Comparison of ENCODE assay signal across 18 cellular contexts in genomic region chr6:43717389-43717788, GRCh38. TPM values are rescaled to one million over a fixed set of nuclear protein-coding genes. Genes with fewer than 3 reads are reported as not detected.
DNase-seq lines count a peak whose midpoint lies in the region; ATAC-seq and TF ChIP-seq lines count a peak whose summit lies in the region.
"Had no signal": no experiment of that assay in that cellular context is flagged by ENCODE, and none has a peak within 500 bp of the region (broad histone marks: within the 10 kb centered on the region; RNA-seq: fewer than 3 reads in every experiment).

No MANE protein-coding gene starts in this region.

- no peak overlapping the region for H3K18ac ChIP-seq in IMR-90 (ENCODE audit: low read depth, low read length)

- TF ChIP-seq EP300 in tibial nerve (IDR thresholded peaks at IDR 0.05): no peak

- no peak overlapping the region for H3K27ac Mint-ChIP-seq in chondrocyte (ENCODE audit: unreplicated experiment)
- H3K27ac Mint-ChIP-seq in neural progenitor cell: peak overlapping the region; percentile 31
- H3K27ac Mint-ChIP-seq: CD8-positive, alpha-beta T cell; GM23338 had no signal

- H3K9me3 ChIP-seq in IMR-90 (ENCODE audit: control insufficient read depth, insufficient read depth, low read length) (no peaks in the 10 kb centered on the region), neural progenitor cell (ENCODE audit: low read depth) (no peaks in the 10 kb centered on the region), tibial nerve (no peaks in the 10 kb centered on the region), prostate gland (no peaks in the 10 kb centered on the region), esophagus squamous epithelium (no peaks in the 10 kb centered on the region)

- peaks cover 2% of the 10 kb centered on the region; the same call in 1 of the 2 replicates for H3K9me1 ChIP-seq in IMR-90 (ENCODE audit: insufficient read depth, low read length)

- CTCF ChIA-PET in IMR-90 (lab: Yijun Ruan, JAX): no interaction called here

- H3F3A ChIP-seq in neural progenitor cell (ENCODE audit: low read depth): no peaks in the 10 kb centered on the region

- no peak overlapping the region for H3K4me3 ChIP-seq in IMR-90 (ENCODE audit: insufficient read depth, low read depth, low read length)
- no peak overlapping the region for H3K4me3 ChIP-seq in neural progenitor cell
- no peak overlapping the region for H3K4me3 ChIP-seq in tibial nerve
- H3K4me3 ChIP-seq in prostate gland: no peak overlapping the region
- H3K4me3 ChIP-seq in esophagus squamous epithelium: no peak overlapping the region
- H3K4me3 ChIP-seq: GM23338, PC-9 had no signal

- no peak overlapping the region for H2AFZ ChIP-seq in IMR-90 (replicated peaks; ENCODE audit: low read length, poor library complexity)
- H2AFZ ChIP-seq in neural progenitor cell (replicated peaks): no peak overlapping the region
- H2AFZ ChIP-seq: GM23338, PC-9 had no signal

- dilution Hi-C loops in IMR-90 (cut with HindIII; ENCODE audit: low sequenced_read_pairs, unreplicated experiment): no loop called here

- no peak overlapping the region for H3K23ac ChIP-seq in IMR-90 (ENCODE audit: low read depth, low read length)

- TF ChIP-seq CTCF in IMR-90 (conservative IDR thresholded peaks at IDR 0.05; ENCODE audit: low read depth, low read length) (no peak), chondrocyte (IDR thresholded peaks at IDR 0.05) (no peak), neural progenitor cell (IDR thresholded peaks at IDR 0.05) (no peak), tibial nerve (IDR thresholded peaks at IDR 0.05) (no peak), prostate gland (IDR thresholded peaks at IDR 0.05) (no peak), esophagus squamous epithelium (IDR thresholded peaks at IDR 0.05) (no peak)

- peaks cover 33% of the 10 kb centered on the region for H3K4me1 Mint-ChIP-seq in chondrocyte (ENCODE audit: low read depth)
- H3K4me1 Mint-ChIP-seq in neural progenitor cell: peaks cover 26% of the 10 kb centered on the region

- H3K27me3 ChIP-seq in IMR-90 (ENCODE audit: control insufficient read depth, insufficient read depth, low read length): peaks cover 29% of the 10 kb centered on the region
- no peaks in the 10 kb centered on the region for H3K27me3 ChIP-seq in neural progenitor cell
- no peaks in the 10 kb centered on the region for H3K27me3 ChIP-seq in tibial nerve
- no peaks in the 10 kb centered on the region for H3K27me3 ChIP-seq in prostate gland (replicated peaks; ENCODE audit: insufficient read depth)
- H3K27me3 ChIP-seq in esophagus squamous epithelium: peaks cover 0 to 5% (median 0%) of the 10 kb centered on the region in 4 donors

- in situ Hi-C loops in IMR-90 (cut with MboI; ENCODE audit: low sequenced_read_pairs): no loop called here

- WGBS in IMR-90 (ENCODE audit: extremely low coverage in 2 of 2, insufficient read length in 1 of 2), 2 experiments: no CpG with 5 or more reads among the region's 8 CpGs
- 86 to 88% methylated on average over 8 of the region's 8 CpGs for WGBS in tibial nerve, 2 donors
- WGBS in prostate gland: 89% methylated on average over 8 of the region's 8 CpGs
- 82 to 88% methylated on average over 6 to 7 of the region's 8 CpGs for WGBS in esophagus squamous epithelium, 2 donors

- peak overlapping the region; percentile 64; the same call in 1 of the 2 replicates for H2AK5ac ChIP-seq in IMR-90 (ENCODE audit: low read depth, low read length)

- no peak for ATAC-seq in IMR-90 (ENCODE audit: low read depth)
- ATAC-seq: CD8-positive, alpha-beta T cell; GM23338 had no signal

- H2BK120ac ChIP-seq in IMR-90 (ENCODE audit: low read depth, low read length): no peak overlapping the region

- no peak overlapping the region for H4K8ac ChIP-seq in IMR-90 (ENCODE audit: low read depth in 2 of 2, low read length in 2 of 2)

- no peak overlapping the region for H4K5ac ChIP-seq in IMR-90 (ENCODE audit: low read depth, low read length)

- H3K4me3 Mint-ChIP-seq in chondrocyte (ENCODE audit: unreplicated experiment) (no peak overlapping the region), neural progenitor cell (peak overlapping the region; percentile 2)
- H3K4me3 Mint-ChIP-seq: CD8-positive, alpha-beta T cell; GM23338 had no signal

- H3K56ac ChIP-seq in IMR-90 (ENCODE audit: extremely low read depth, insufficient read depth, low read length): no peak overlapping the region

- H4K20me1 ChIP-seq in IMR-90 (ENCODE audit: insufficient read depth, low read length) (no peaks in the 10 kb centered on the region), neural progenitor cell (ENCODE audit: low read depth) (no peaks in the 10 kb centered on the region)

- intact Hi-C loops in IMR-90 (cut with micrococcal nuclease) (no loop called here), prostate gland (cut with DNase I) (no loop called here), esophagus squamous epithelium (cut with DNase I) (no loop called here)

- DNase-seq in IMR-90: no peak
- DNase-seq in chondrocyte (ENCODE audit: low spot score): peak; percentile 1
- no peak for DNase-seq in neural progenitor cell (ENCODE audit: low spot score)
- DNase-seq in tibial nerve (ENCODE audit: low spot score in 2 of 2): no peak
- DNase-seq in prostate gland (ENCODE audit: low spot score): no peak
- DNase-seq in esophagus squamous epithelium (lab: John Stamatoyannopoulos, UW): no peak
- DNase-seq in HuH-7.5 (ENCODE audit: low spot score): no peak
- DNase-seq in stimulated activated CD4-positive, alpha-beta T cell treated with anti-CD3 and anti-CD28 coated beads, Interleukin-4, amount 100 ng/mL, for 1 hour: no peak
- DNase-seq: CD8-positive, alpha-beta T cell; DND-41; NCI-H1048; NCI-H1436 treated with DMSO at 0.1 percent for 48 hours; NCI-H2081 treated with DMSO at 0.1 percent for 48 hours; NCI-H510A treated with DMSO at 0.1 percent for 48 hours; NCI-H82; PC-9 had no signal

- H3K27ac ChIP-seq in IMR-90 (ENCODE audit: insufficient read depth, low read length) (no peak overlapping the region), neural progenitor cell (no peak overlapping the region), tibial nerve (peak overlapping the region; percentile 57 to 87 (median 74)), prostate gland (no peak overlapping the region), esophagus squamous epithelium (peak overlapping the region in 2 of 4 donors; percentile 25 to 72)
- H3K27ac ChIP-seq: KMS-11, PC-9 had no signal

- H3K36me3 ChIP-seq in IMR-90 (ENCODE audit: control insufficient read depth, insufficient read depth, low read length): no peaks in the 10 kb centered on the region
- H3K36me3 ChIP-seq in neural progenitor cell: no peaks in the 10 kb centered on the region
- H3K36me3 ChIP-seq in tibial nerve: no peaks in the 10 kb centered on the region
- H3K36me3 ChIP-seq in prostate gland: no peaks in the 10 kb centered on the region
- H3K36me3 ChIP-seq in esophagus squamous epithelium: no peaks in the 10 kb centered on the region

- no peak overlapping the region for H3K4ac ChIP-seq in IMR-90 (ENCODE audit: low read depth, low read length)

- no peaks in the 10 kb centered on the region for H3K79me1 ChIP-seq in IMR-90 (ENCODE audit: low read depth in 1 of 2, low read length in 2 of 2)

- H2BK5ac ChIP-seq in IMR-90 (ENCODE audit: low read depth, low read length, poor library complexity, severe bottlenecking): no peak overlapping the region

- H2BK20ac ChIP-seq in IMR-90 (ENCODE audit: low read depth, low read length): no peak overlapping the region

- no peak overlapping the region for H3K4me2 ChIP-seq in IMR-90 (ENCODE audit: low read depth, low read length)
- H3K4me2 ChIP-seq in neural progenitor cell: no peak overlapping the region
- H3K4me2 ChIP-seq: GM23338, PC-9 had no signal

- H3K9ac ChIP-seq in IMR-90 (ENCODE audit: low read depth, low read length) (no peak overlapping the region), neural progenitor cell (no peak overlapping the region)

- H3K27me3 Mint-ChIP-seq in chondrocyte (ENCODE audit: low read depth): peaks cover 2% of the 10 kb centered on the region
- H3K27me3 Mint-ChIP-seq in neural progenitor cell (ENCODE audit: insufficient read depth, low read depth): peaks cover 13% of the 10 kb centered on the region

- TF ChIP-seq POLR2A in IMR-90 (IDR thresholded peaks at IDR 0.05; ENCODE audit: low read depth, low read length): no peak
- TF ChIP-seq POLR2A in tibial nerve (IDR thresholded peaks at IDR 0.05): no peak
- no peak for TF ChIP-seq POLR2A in prostate gland (IDR thresholded peaks at IDR 0.05)
- no peak for TF ChIP-seq POLR2A in esophagus squamous epithelium (IDR thresholded peaks at IDR 0.05)

- H3K36me3 Mint-ChIP-seq in chondrocyte (ENCODE audit: low read depth) (no peaks in the 10 kb centered on the region), neural progenitor cell (no peaks in the 10 kb centered on the region)
- H3K36me3 Mint-ChIP-seq: CD8-positive, alpha-beta T cell had no signal

- H4K91ac ChIP-seq in IMR-90 (ENCODE audit: insufficient read depth, low read depth, low read length): no peak overlapping the region

- POLR2A ChIA-PET in IMR-90 (lab: Charles Lee; ENCODE audit: unreplicated experiment): no interaction called here

- BruUV-seq in IMR-90 (replicated peaks; lab: Mats Ljungman, UMichigan): no TSS peak

- H2BK15ac ChIP-seq in IMR-90 (ENCODE audit: low read depth, low read length): peak overlapping the region; percentile 13; the same call in 1 of the 3 replicates

- no peak overlapping the region for H2AK9ac ChIP-seq in IMR-90 (replicated peaks; ENCODE audit: low read depth, low read length, poor library complexity)

- H3K79me2 ChIP-seq in neural progenitor cell (ENCODE audit: low read depth): no peaks in the 10 kb centered on the region

- H3K9me3 Mint-ChIP-seq in chondrocyte (ENCODE audit: low read depth) (no peaks in the 10 kb centered on the region), neural progenitor cell (no peaks in the 10 kb centered on the region)
- H3K9me3 Mint-ChIP-seq: CD8-positive, alpha-beta T cell; GM23338 had no signal

- H3K14ac ChIP-seq in IMR-90 (replicated peaks; ENCODE audit: low read depth, low read length): no peak overlapping the region

- TF ChIP-seq RAD21 in IMR-90 (IDR thresholded peaks at IDR 0.05; ENCODE audit: low read length): no peak

- H3K4me1 ChIP-seq in IMR-90 (ENCODE audit: control insufficient read depth, insufficient read depth, low read length) (peaks cover 4% of the 10 kb centered on the region; the same call in 1 of the 2 replicates), neural progenitor cell (peaks cover 10% of the 10 kb centered on the region), tibial nerve (peaks cover 0 to 57% (median 9%) of the 10 kb centered on the region in 4 donors), prostate gland (replicated peaks) (peaks cover 3% of the 10 kb centered on the region), esophagus squamous epithelium (peaks cover 0 to 29% (median 14%) of the 10 kb centered on the region in 3 donors)

RNA-seq across cellular contexts. Expression of gene MRPS18A, which starts 29.8 kb away (rescaled TPM):
- 43.0 and 47.0 TPM in 2 replicates for total RNA-seq in IMR-90 (2012; rRNA removed)
- 56.6 and 56.8 TPM in 2 replicates for polyA plus RNA-seq in IMR-90 (2012; rRNA removed)
- polyA plus RNA-seq in IMR-90 (2012; cell fraction: cytosol; rRNA removed): 53.5 and 60.4 TPM in 2 replicates
- polyA plus RNA-seq in IMR-90 (2012; cell fraction: nucleus; rRNA removed; ENCODE audit: low replicate concordance): 24.4 and 30.5 TPM in 2 replicates
- total RNA-seq in chondrocyte: 26.3 to 27.4 TPM (median 26.8 TPM) in 3 replicates
- total RNA-seq in neural progenitor cell (ENCODE audit: low replicate concordance): 34.5 and 52.7 TPM in 2 replicates
- total RNA-seq in tibial nerve: 10 to 100 TPM; 38.1 to 45.8 (median 43.9) TPM
- 10 to 100 TPM; 56.6 to 56.9 TPM for total RNA-seq in prostate gland
- total RNA-seq in esophagus squamous epithelium: 10 to 100 TPM; 43.7 to 57.4 (median 51.4) TPM

RNA-seq across cellular contexts. Expression of gene VEGFA, which starts 52.6 kb away (rescaled TPM):
- total RNA-seq in IMR-90 (2012; rRNA removed): 156 and 190 TPM in 2 replicates
- polyA plus RNA-seq in IMR-90 (2012; rRNA removed): 211 and 234 TPM in 2 replicates
- polyA plus RNA-seq in IMR-90 (2012; cell fraction: cytosol; rRNA removed): 69.3 and 213 TPM in 2 replicates
- polyA plus RNA-seq in IMR-90 (2012; cell fraction: nucleus; rRNA removed; ENCODE audit: low replicate concordance): 853 and 1,420 TPM in 2 replicates
- total RNA-seq in chondrocyte: 24.8 to 139 TPM (median 137 TPM) in 3 replicates
- total RNA-seq in neural progenitor cell (ENCODE audit: low replicate concordance): 49.6 and 78.6 TPM in 2 replicates
- total RNA-seq in tibial nerve: 100 to 1,000 TPM; 175 to 220 (median 177) TPM
- total RNA-seq in prostate gland: 100 to 1,000 TPM; 127 to 335 TPM
- total RNA-seq in esophagus squamous epithelium: 100 to 1,000 TPM in 2 of 4 donors, 10 to 100 TPM in 2; 28.0 to 107 (median 80.8) TPM

Comparison
In these comparisons a context has a peak if more than half of its experiments do, and no peak if none do; other contexts are left out.
1. H3K27ac ChIP-seq: peak in tibial nerve (4 of 4); none in IMR-90 (single experiment), neural progenitor cell (single experiment) and prostate gland (0 of 2).